Comparison of ENCODE assay signal across 18 cellular contexts in the genomic region with DNA sequence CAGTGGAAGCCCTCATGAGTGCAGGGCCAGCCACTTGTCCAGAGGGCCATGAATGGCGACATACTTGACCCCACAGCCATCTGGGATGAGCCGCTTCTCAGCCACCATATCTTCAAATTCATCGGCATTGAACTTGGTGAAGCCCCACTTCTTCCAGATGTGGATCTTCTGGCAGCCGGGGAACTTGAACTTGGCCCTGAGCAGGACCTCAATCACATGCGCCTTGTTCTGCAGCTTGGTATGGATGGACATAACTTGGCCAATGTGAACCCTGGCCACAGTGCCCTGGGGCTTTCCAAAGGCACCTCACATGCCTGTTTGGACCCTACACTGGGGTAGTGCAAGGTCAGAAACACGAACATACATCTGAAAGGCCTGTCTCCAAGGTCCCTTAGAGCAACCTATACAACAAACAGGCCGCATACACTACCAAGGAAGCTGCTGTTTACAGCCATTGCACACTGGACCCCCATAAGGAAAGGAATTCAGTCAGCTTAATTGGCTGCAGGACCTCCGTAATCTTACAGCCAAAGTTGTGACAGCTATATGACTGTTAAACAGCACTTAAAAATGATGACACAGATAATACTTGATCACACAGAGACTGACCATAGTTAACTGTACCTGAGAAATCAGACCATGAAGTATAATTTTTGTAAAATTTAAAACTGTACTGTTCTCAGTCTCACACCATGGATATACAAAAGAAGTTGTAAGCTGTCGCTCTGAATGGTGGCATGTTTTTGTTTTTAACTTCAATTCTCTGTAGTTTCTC. TPM values are rescaled to one million over a fixed set of nuclear protein-coding genes. Genes with fewer than 3 reads are reported as not detected.
A peak's percentile ranks its signal among the peaks of the same experiment; 100 is the strongest.
DNase-seq lines count a peak whose midpoint lies in the region; ATAC-seq, FAIRE-seq and TF ChIP-seq lines count a peak whose summit lies in the region.
"Had no signal": no experiment of that assay in that cellular context is flagged by ENCODE, and none has a peak within 500 bp of the region (broad histone marks: within the 10 kb centered on the region; RNA-seq: fewer than 3 reads in every experiment).

No MANE protein-coding gene starts in this region.

- H3K4me3 ChIP-seq in cardiac muscle cell (no peak overlapping the region), K562 (no peak overlapping the region)
- H3K4me3 ChIP-seq: GM23248 had no signal

- in situ Hi-C loops in K562 (cut with MboI): no loop called here

- TF ChIP-seq CTCF in cardiac muscle cell (IDR thresholded peaks at IDR 0.05; ENCODE audit: low read depth, low read length) (no peak), K562 (IDR thresholded peaks at IDR 0.05 in 2 of 3, conservative IDR thresholded peaks at IDR 0.05 in 1 of 3; ENCODE audit: insufficient read depth in 2 of 3, low read depth in 1 of 3, low read length in 3 of 3) (no peak)

- POLR2A ChIA-PET in K562 (lab: Yijun Ruan, JAX): no interaction called here

- H3K4me2 ChIP-seq in K562 (ENCODE audit: insufficient read depth, low read length): no peak overlapping the region

- CTCF ChIA-PET in K562 (lab: Yijun Ruan, JAX; ENCODE audit: low intra/inter-chr PET ratio): no interaction called here

- no peak for DNase-seq in cardiac muscle cell (ENCODE audit: low read depth in 1 of 2, low spot score in 1 of 2)
- no peak for DNase-seq in cardiac septum (ENCODE audit: low spot score)
- no peak for DNase-seq in K562 (ENCODE audit: extremely low read depth in 1 of 4, low spot score in 3 of 4)
- no peak for DNase-seq in activated T-cell treated with anti-CD3 and anti-CD28 coated beads, Interleukin-2, amount 50 U/mL, for 48 hours
- DNase-seq: 8988T; C1 segment of cervical spinal cord; Calu3; CD4-positive, alpha-beta memory T cell; COR-L47; DMS53; DMS79 treated with DMSO at 0.1 percent for 48 hours; GM23248; H7 had no signal

- H3K9me3 ChIP-seq in cardiac muscle cell (ENCODE audit: low read depth) (no peaks in the 10 kb centered on the region), K562 (replicated peaks; ENCODE audit: control insufficient read depth, insufficient read depth, low read depth, low read length) (no peaks in the 10 kb centered on the region)

- no peak overlapping the region for H3K9ac ChIP-seq in K562 (ENCODE audit: insufficient read depth in 1 of 2, low read depth in 2 of 2, low read length in 2 of 2)
- H3K9ac ChIP-seq: GM23248 had no signal

- no peak for TF ChIP-seq POLR2A in K562 (conservative IDR thresholded peaks at IDR 0.05)

- H3K79me2 ChIP-seq in K562 (ENCODE audit: control insufficient read depth, insufficient read depth, low read length): peaks cover 77% of the 10 kb centered on the region

- H3K27ac ChIP-seq in cardiac muscle cell (peak overlapping the region; percentile 22), K562 (ENCODE audit: extremely low read depth, low read depth, low read length) (peak overlapping the region; percentile 6; the same call in 1 of the 3 replicates)
- H3K27ac ChIP-seq: GM23248 had no signal

- TF ChIP-seq RAD21 in K562 (CRISPR knock-in tag; conservative IDR thresholded peaks at IDR 0.05 in 1 of 2, IDR thresholded peaks at IDR 0.05 in 1 of 2): no peak

- H3K4me1 ChIP-seq in cardiac muscle cell (ENCODE audit: low read depth) (peaks cover 8% of the 10 kb centered on the region), K562 (replicated peaks in 1 of 2; ENCODE audit: control insufficient read depth in 2 of 2, insufficient read depth in 2 of 2, low read length in 2 of 2) (peaks cover 2 to 6% of the 10 kb centered on the region in 2 experiments; a peak in 3 of 5 replicates)

- 86% methylated on average over 9 of the region's 9 CpGs for WGBS in K562 (ENCODE audit: insufficient coverage, low coverage, missing lambda C conversion rate)

- H4K20me1 ChIP-seq in K562 (replicated peaks; ENCODE audit: control insufficient read depth, insufficient read depth, low read length): peaks cover 12% of the 10 kb centered on the region

- H2AFZ ChIP-seq in K562 (ENCODE audit: low read depth, low read length): no peak overlapping the region
- H2AFZ ChIP-seq: GM23248 had no signal

- FAIRE-seq in G401.6 (lab: Jason Lieb, UNC) (peak; percentile 3), K562 (lab: Jason Lieb, UNC) (no peak)
- FAIRE-seq: H1 had no signal

- peaks cover 7% of the 10 kb centered on the region for H3K36me3 ChIP-seq in cardiac muscle cell
- peaks cover 35% of the 10 kb centered on the region; the same call in 2 of the 3 replicates for H3K36me3 ChIP-seq in K562 (ENCODE audit: control insufficient read depth, insufficient read depth, low read length)

- BruUV-seq in K562 (replicated peaks; lab: Mats Ljungman, UMichigan): no TSS peak

- ATAC-seq in K562 (no peak), HG03342 (IDR thresholded peaks at IDR 0.05; ENCODE audit: unreplicated experiment) (no peak), GM19452 (IDR thresholded peaks at IDR 0.05; ENCODE audit: unreplicated experiment) (no peak)
- ATAC-seq: HCT116 had no signal

- intact Hi-C loops in cardiac septum (cut with DNase I): no loop called here
- intact Hi-C loops in K562 (cut with micrococcal nuclease): no loop called here

- TF ChIP-seq EP300 in K562 (IDR thresholded peaks at IDR 0.05; ENCODE audit: low read length): no peak

- H3K27me3 ChIP-seq in cardiac muscle cell: no peaks in the 10 kb centered on the region
- no peaks in the 10 kb centered on the region for H3K27me3 ChIP-seq in K562 (ENCODE audit: control insufficient read depth in 2 of 2, insufficient read depth in 2 of 2, low read length in 2 of 2)

- H3K9me1 ChIP-seq in K562 (ENCODE audit: control insufficient read depth, insufficient read depth, low read length): no peaks in the 10 kb centered on the region

TF ChIP-seq in K562, 482 proteins besides CTCF, POLR2A, EP300 and RAD21:
- no peak for TF ChIP-seq POLR2H (tag; IDR thresholded peaks at IDR 0.05; ENCODE audit: low read depth)
- TF ChIP-seq C11orf30 (IDR thresholded peaks at IDR 0.05; ENCODE audit: low read depth): peak; percentile 54
- TF ChIP-seq ZNF316 (IDR thresholded peaks at IDR 0.05): peak; percentile 54
- no peak for TF ChIP-seq ZNF311 (CRISPR knock-in tag; IDR thresholded peaks at IDR 0.05)
- TF ChIP-seq ZNF75A (CRISPR knock-in tag; IDR thresholded peaks at IDR 0.05): no peak
- no peak for TF ChIP-seq HEY1 (CRISPR knock-in tag; IDR thresholded peaks at IDR 0.05; ENCODE audit: borderline replicate concordance)
- no peak for TF ChIP-seq SMC3 (conservative IDR thresholded peaks at IDR 0.05; ENCODE audit: insufficient read depth, low read depth, low read length)
- no peak for TF ChIP-seq CREM (IDR thresholded peaks at IDR 0.05; ENCODE audit: low read depth)
- TF ChIP-seq, protein P1, sequence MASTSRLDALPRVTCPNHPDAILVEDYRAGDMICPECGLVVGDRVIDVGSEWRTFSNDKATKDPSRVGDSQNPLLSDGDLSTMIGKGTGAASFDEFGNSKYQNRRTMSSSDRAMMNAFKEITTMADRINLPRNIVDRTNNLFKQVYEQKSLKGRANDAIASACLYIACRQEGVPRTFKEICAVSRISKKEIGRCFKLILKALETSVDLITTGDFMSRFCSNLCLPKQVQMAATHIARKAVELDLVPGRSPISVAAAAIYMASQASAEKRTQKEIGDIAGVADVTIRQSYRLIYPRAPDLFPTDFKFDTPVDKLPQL (IDR thresholded peaks at IDR 0.05; ENCODE audit: extremely low read depth, insufficient read length): no peak

RNA-seq across cellular contexts. Expression of a gene that starts 53.8 kb away (rescaled TPM):
- 67.6 and 94.5 TPM in 2 replicates for total RNA-seq in cardiac muscle cell
- polyA plus RNA-seq in cardiac muscle cell: 42.4 and 54.9 TPM in 2 replicates
- total RNA-seq in cardiac septum: 73.2 TPM
- 203 and 710 TPM in 2 replicates for total RNA-seq in K562 (2011; cell fraction: chromatin; rRNA removed; ENCODE audit: low replicate concordance)
- 62.7 and 117 TPM in 2 replicates for total RNA-seq in K562 (2011; cell fraction: nucleolus; rRNA removed)
- 187 and 292 TPM in 2 replicates for total RNA-seq in K562 (2011; cell fraction: nucleoplasm; rRNA removed)
- 61.8 and 61.9 TPM in 2 replicates for total RNA-seq in K562 (2014; rRNA removed)
- 98.7 and 111 TPM in 2 replicates for total RNA-seq in K562 (2014; rRNA removed; fragmentation: Illumina TruSeq; extraction: Trizol)
- 89.9 and 94.3 TPM in 2 replicates for total RNA-seq in K562 (2015; rRNA removed; fragmentation: Illumina TruSeq; extraction: Trizol)
- 67.8 and 73.6 TPM in 2 replicates for total RNA-seq in K562 (2021)
- 69.1 and 82.1 TPM in 2 replicates for polyA plus RNA-seq in K562 (2011; rRNA removed)
- 24.1 and 44.7 TPM in 2 replicates for polyA plus RNA-seq in K562 (2011; cell fraction: cytosol; rRNA removed)
- 109 and 150 TPM in 2 replicates for polyA plus RNA-seq in K562 (2011; cell fraction: nucleus; rRNA removed)
- 46.1 and 63.7 TPM in 2 replicates for polyA plus RNA-seq in K562 (2012)
- 83.8 and 108 TPM in 2 replicates for polyA plus RNA-seq in K562 (2014; fragmentation: Illumina TruSeq; extraction: Trizol)
- 10 to 100 TPM; 19.8 to 38.7 TPM for polyA plus RNA-seq in K562 (2014; fragmentation: Nextera tagmentation; extraction: Ambion mirVana)
- polyA plus RNA-seq in K562 (2014; rRNA removed): 48.3 and 54.1 TPM in 2 replicates
- polyA minus RNA-seq in K562 (2011; rRNA and poly(A)+ RNA removed): 252 and 297 TPM in 2 replicates
- polyA minus RNA-seq in K562 (2011; cell fraction: cytosol; rRNA and poly(A)+ RNA removed): 70.3 and 94.8 TPM in 2 replicates
- 139 and 212 TPM in 2 replicates for polyA minus RNA-seq in K562 (2011; cell fraction: nucleus; rRNA and poly(A)+ RNA removed)
